19 cellular contexts compared by ENCODE assay signal in the genomic region with DNA sequence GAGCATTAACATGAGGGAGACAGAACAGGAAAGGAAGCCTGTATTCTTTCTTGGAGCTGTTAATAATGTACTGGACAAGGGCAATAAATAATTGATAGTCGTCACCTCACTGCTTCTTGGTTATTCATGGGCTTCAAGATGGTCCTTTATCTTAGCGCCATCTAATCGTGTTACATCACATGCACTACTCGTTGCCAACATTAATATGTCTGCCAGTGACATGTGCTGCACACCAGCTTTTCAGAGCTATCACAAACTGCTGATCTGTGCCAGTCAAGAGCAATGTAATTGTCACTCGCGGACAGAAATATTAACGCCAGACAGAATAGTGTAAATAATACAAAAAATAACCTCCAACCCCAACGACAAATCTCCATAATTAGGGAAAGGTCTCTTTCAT.
"Had no signal": no experiment of that assay in that cellular context is flagged by ENCODE, and none has a peak within 500 bp of the region (broad histone marks: within the 10 kb centered on the region; RNA-seq: fewer than 3 reads in every experiment).

No MANE protein-coding gene starts in this region.

- FAIRE-seq: keratinocyte had no signal

- ATAC-seq: effector memory CD8-positive, alpha-beta T cell; left cardiac atrium; left ventricle myocardium superior; natural killer cell treated with Interleukin-12 subunit alpha and Interleukin-12 subunit beta and Interleukin-15 and Interleukin-18, amount 100 ng/mL, for 72 hours; sciatic nerve; stimulated activated naive CD8-positive, alpha-beta T cell treated with anti-CD3 and anti-CD28 coated beads, Interleukin-15, amount 100 ng/mL, for 72 hours; upper lobe of right lung had no signal

- DNase-seq: effector memory CD8-positive, alpha-beta T cell; esophagus squamous epithelium; immature natural killer cell; left cardiac atrium; left ventricle myocardium superior; mesenchymal stem cell; midbrain; occipital lobe; spleen; stimulated activated CD4-positive, alpha-beta T cell treated with anti-CD3 and anti-CD28 coated beads, Interleukin-15, amount 100 ng/mL, for 24 hours; stimulated activated CD4-positive, alpha-beta T cell treated with anti-CD3 and anti-CD28 coated beads, Interleukin-1b, Interleukin-23, amount 100 ng/mL, for 48 hours; stimulated activated CD4-positive, alpha-beta T cell treated with anti-CD3 and anti-CD28 coated beads, Interleukin-4, amount 100 ng/mL, for 24 hours; stimulated activated naive B cell treated with anti-CD40 and anti-IgM and Interleukin-4, amounts not matched to agents 10 μg/mL and 1 μg/mL and 100 μg/mL, for 72 hours; stimulated activated naive CD8-positive, alpha-beta T cell treated with anti-CD3 and anti-CD28 coated beads, Interleukin-15, amount 100 ng/mL, for 72 hours; testis; upper lobe of right lung had no signal
